1 cellular context compared by ENCODE assay signal in genomic region chr2:105635564-105635963, GRCh38.
TF ChIP-seq lines count a peak whose summit lies in the region.

No MANE protein-coding gene starts in this region.

TF ChIP-seq in GM23338, 12 proteins besides CTCF, POLR2A, EP300 and RAD21 (continued from another document):
- TF ChIP-seq, protein P1, sequence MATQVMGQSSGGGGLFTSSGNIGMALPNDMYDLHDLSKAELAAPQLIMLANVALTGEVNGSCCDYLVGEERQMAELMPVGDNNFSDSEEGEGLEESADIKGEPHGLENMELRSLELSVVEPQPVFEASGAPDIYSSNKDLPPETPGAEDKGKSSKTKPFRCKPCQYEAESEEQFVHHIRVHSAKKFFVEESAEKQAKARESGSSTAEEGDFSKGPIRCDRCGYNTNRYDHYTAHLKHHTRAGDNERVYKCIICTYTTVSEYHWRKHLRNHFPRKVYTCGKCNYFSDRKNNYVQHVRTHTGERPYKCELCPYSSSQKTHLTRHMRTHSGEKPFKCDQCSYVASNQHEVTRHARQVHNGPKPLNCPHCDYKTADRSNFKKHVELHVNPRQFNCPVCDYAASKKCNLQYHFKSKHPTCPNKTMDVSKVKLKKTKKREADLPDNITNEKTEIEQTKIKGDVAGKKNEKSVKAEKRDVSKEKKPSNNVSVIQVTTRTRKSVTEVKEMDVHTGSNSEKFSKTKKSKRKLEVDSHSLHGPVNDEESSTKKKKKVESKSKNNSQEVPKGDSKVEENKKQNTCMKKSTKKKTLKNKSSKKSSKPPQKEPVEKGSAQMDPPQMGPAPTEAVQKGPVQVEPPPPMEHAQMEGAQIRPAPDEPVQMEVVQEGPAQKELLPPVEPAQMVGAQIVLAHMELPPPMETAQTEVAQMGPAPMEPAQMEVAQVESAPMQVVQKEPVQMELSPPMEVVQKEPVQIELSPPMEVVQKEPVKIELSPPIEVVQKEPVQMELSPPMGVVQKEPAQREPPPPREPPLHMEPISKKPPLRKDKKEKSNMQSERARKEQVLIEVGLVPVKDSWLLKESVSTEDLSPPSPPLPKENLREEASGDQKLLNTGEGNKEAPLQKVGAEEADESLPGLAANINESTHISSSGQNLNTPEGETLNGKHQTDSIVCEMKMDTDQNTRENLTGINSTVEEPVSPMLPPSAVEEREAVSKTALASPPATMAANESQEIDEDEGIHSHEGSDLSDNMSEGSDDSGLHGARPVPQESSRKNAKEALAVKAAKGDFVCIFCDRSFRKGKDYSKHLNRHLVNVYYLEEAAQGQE (IDR thresholded peaks at IDR 0.05; ENCODE audit: unreplicated experiment), result no peak
- TF ChIP-seq, protein P2, sequence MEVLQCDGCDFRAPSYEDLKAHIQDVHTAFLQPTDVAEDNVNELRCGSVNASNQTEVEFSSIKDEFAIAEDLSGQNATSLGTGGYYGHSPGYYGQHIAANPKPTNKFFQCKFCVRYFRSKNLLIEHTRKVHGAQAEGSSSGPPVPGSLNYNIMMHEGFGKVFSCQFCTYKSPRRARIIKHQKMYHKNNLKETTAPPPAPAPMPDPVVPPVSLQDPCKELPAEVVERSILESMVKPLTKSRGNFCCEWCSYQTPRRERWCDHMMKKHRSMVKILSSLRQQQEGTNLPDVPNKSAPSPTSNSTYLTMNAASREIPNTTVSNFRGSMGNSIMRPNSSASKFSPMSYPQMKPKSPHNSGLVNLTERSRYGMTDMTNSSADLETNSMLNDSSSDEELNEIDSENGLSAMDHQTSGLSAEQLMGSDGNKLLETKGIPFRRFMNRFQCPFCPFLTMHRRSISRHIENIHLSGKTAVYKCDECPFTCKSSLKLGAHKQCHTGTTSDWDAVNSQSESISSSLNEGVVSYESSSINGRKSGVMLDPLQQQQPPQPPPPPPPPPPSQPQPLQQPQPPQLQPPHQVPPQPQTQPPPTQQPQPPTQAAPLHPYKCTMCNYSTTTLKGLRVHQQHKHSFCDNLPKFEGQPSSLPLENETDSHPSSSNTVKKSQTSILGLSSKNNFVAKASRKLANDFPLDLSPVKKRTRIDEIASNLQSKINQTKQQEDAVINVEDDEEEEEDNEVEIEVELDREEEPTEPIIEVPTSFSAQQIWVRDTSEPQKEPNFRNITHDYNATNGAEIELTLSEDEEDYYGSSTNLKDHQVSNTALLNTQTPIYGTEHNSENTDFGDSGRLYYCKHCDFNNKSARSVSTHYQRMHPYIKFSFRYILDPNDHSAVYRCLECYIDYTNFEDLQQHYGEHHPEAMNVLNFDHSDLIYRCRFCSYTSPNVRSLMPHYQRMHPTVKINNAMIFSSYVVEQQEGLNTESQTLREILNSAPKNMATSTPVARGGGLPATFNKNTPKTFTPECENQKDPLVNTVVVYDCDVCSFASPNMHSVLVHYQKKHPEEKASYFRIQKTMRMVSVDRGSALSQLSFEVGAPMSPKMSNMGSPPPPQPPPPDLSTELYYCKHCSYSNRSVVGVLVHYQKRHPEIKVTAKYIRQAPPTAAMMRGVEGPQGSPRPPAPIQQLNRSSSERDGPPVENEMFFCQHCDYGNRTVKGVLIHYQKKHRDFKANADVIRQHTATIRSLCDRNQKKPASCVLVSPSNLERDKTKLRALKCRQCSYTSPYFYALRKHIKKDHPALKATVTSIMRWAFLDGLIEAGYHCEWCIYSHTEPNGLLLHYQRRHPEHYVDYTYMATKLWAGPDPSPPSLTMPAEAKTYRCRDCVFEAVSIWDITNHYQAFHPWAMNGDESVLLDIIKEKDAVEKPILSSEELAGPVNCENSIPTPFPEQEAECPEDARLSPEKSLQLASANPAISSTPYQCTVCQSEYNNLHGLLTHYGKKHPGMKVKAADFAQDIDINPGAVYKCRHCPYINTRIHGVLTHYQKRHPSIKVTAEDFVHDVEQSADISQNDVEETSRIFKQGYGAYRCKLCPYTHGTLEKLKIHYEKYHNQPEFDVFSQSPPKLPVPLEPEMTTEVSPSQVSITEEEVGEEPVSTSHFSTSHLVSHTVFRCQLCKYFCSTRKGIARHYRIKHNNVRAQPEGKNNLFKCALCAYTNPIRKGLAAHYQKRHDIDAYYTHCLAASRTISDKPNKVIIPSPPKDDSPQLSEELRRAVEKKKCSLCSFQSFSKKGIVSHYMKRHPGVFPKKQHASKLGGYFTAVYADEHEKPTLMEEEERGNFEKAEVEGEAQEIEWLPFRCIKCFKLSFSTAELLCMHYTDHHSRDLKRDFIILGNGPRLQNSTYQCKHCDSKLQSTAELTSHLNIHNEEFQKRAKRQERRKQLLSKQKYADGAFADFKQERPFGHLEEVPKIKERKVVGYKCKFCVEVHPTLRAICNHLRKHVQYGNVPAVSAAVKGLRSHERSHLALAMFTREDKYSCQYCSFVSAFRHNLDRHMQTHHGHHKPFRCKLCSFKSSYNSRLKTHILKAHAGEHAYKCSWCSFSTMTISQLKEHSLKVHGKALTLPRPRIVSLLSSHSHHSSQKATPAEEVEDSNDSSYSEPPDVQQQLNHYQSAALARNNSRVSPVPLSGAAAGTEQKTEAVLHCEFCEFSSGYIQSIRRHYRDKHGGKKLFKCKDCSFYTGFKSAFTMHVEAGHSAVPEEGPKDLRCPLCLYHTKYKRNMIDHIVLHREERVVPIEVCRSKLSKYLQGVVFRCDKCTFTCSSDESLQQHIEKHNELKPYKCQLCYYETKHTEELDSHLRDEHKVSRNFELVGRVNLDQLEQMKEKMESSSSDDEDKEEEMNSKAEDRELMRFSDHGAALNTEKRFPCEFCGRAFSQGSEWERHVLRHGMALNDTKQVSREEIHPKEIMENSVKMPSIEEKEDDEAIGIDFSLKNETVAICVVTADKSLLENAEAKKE (CRISPR knock-in tag; IDR thresholded peaks at IDR 0.05), result no peak
- TF ChIP-seq JUNB (IDR thresholded peaks at IDR 0.05; ENCODE audit: unreplicated experiment), result no peak
